In genomic region chr5:31993182-31993961, GRCh38 we compare ENCODE assay signal across 12 cellular contexts.
DNase-seq lines count a peak whose midpoint lies in the region; ATAC-seq, FAIRE-seq and TF ChIP-seq lines count a peak whose summit lies in the region.
"Had no signal": no experiment of that assay in that cellular context is flagged by ENCODE, and none has a peak within 500 bp of the region (broad histone marks: within the 10 kb centered on the region; RNA-seq: fewer than 3 reads in every experiment).

No MANE protein-coding gene starts in this region.

- H3K9ac ChIP-seq in mesenchymal stem cell (ENCODE audit: low read length), result no peak overlapping the region
- no peak overlapping the region for H3K9ac ChIP-seq in colonic mucosa (ENCODE audit: low read depth in 2 of 2, low read length in 2 of 2)

- no peak overlapping the region for H3K18ac ChIP-seq in mesenchymal stem cell (ENCODE audit: low read depth in 1 of 2, low read length in 2 of 2)

- 100% methylated on average over 2 of the region's 6 CpGs for WGBS in mesenchymal stem cell

- peak; percentile 84 for FAIRE-seq in GM12891 (lab: Jason Lieb, UNC)
- FAIRE-seq in RCC 7860 (lab: Jason Lieb, UNC), result peak; percentile 91

- H3K27me3 ChIP-seq in mesenchymal stem cell (ENCODE audit: control insufficient read depth in 1 of 2, insufficient read depth in 1 of 2, low read length in 2 of 2) (peaks cover 0 to 44% of the 10 kb centered on the region in 2 experiments), colonic mucosa (no peaks in the 10 kb centered on the region)

- no peaks in the 10 kb centered on the region for H3K9me3 ChIP-seq in mesenchymal stem cell (ENCODE audit: control insufficient read depth, low read length)
- no peaks in the 10 kb centered on the region for H3K9me3 ChIP-seq in colonic mucosa

- intact Hi-C loops in colonic mucosa (cut with DNase I), result no loop called here

- peak overlapping the region; percentile 98 for H2AK5ac ChIP-seq in mesenchymal stem cell (ENCODE audit: low read length, severe bottlenecking)

- peaks cover 17% of the 10 kb centered on the region for H3K4me1 ChIP-seq in mesenchymal stem cell (ENCODE audit: control insufficient read depth, insufficient read depth, low read depth, low read length)
- H3K4me1 ChIP-seq in colonic mucosa, result no peaks in the 10 kb centered on the region

- DNase-seq in GM12891 (ENCODE audit: insufficient read length, low spot score) (no peak), RCC 7860 (ENCODE audit: low spot score) (peak; percentile 81), mesenchymal stem cell (peak; percentile 22), colonic mucosa (no peak), NCI-H510A (lab: John Stamatoyannopoulos, UW) (no peak), GM19240 (ENCODE audit: insufficient read length, low spot score) (no peak), NOMO-1 (lab: John Stamatoyannopoulos, UW; ENCODE audit: unreplicated experiment in 2 of 2) (no peak)
- DNase-seq: DMS153, NCI-H1105 had no signal

- no peak overlapping the region for H3K4ac ChIP-seq in mesenchymal stem cell (ENCODE audit: low read depth in 1 of 2, low read length in 2 of 2)

- no peak overlapping the region for H2BK12ac ChIP-seq in mesenchymal stem cell (ENCODE audit: low read length in 2 of 2)

- no peaks in the 10 kb centered on the region for H3K79me1 ChIP-seq in mesenchymal stem cell (replicated peaks; ENCODE audit: low read length, poor library complexity, severe bottlenecking)

- no peak overlapping the region for H3K4me2 ChIP-seq in mesenchymal stem cell (ENCODE audit: low read length, poor library complexity, severe bottlenecking)

- no peak overlapping the region for H4K8ac ChIP-seq in mesenchymal stem cell (ENCODE audit: low read length)

- ATAC-seq in HG02588 (IDR thresholded peaks at IDR 0.05; ENCODE audit: unreplicated experiment), result peak; percentile 29
- ATAC-seq: activated T-helper 17 cell treated with anti-CD3 and anti-CD28 coated beads, Interleukin-2, amount 50 U/mL, for 72 hours had no signal

- H2BK120ac ChIP-seq in mesenchymal stem cell (ENCODE audit: low read depth, low read length), result no peak overlapping the region

- H3K27ac ChIP-seq in mesenchymal stem cell (ENCODE audit: low read length, poor library complexity, severe bottlenecking), result peak overlapping the region; percentile 96
- no peak overlapping the region for H3K27ac ChIP-seq in colonic mucosa
- H3K27ac ChIP-seq: epithelial cell of prostate had no signal

- no peak overlapping the region for H3K4me3 ChIP-seq in mesenchymal stem cell (ENCODE audit: insufficient read depth in 1 of 2, low read depth in 1 of 2, low read length in 2 of 2)
- H3K4me3 ChIP-seq in colonic mucosa, result no peak overlapping the region

- H3K36me3 ChIP-seq in mesenchymal stem cell (ENCODE audit: control insufficient read depth in 1 of 2, insufficient read depth in 2 of 2, low read depth in 1 of 2, low read length in 2 of 2), result no peaks in the 10 kb centered on the region
- H3K36me3 ChIP-seq in colonic mucosa, result no peaks in the 10 kb centered on the region

- TF ChIP-seq POLR2A in GM12891 (IDR thresholded peaks at IDR 0.05; ENCODE audit: low read depth, low read length), result no peak

- no peak overlapping the region for H2AFZ ChIP-seq in mesenchymal stem cell (ENCODE audit: low read depth, low read length)

- no peak overlapping the region for H2BK15ac ChIP-seq in mesenchymal stem cell (ENCODE audit: low read depth, poor library complexity, severe bottlenecking)

- no peak overlapping the region for H4K91ac ChIP-seq in mesenchymal stem cell (ENCODE audit: low read length)

- TF ChIP-seq CTCF in colonic mucosa (IDR thresholded peaks at IDR 0.05), result no peak

- H3K14ac ChIP-seq in mesenchymal stem cell (ENCODE audit: low read length in 2 of 2), result no peak overlapping the region

- peak overlapping the region; percentile 91 for H2BK5ac ChIP-seq in mesenchymal stem cell (ENCODE audit: low read depth, low read length, poor library complexity, severe bottlenecking)

- no peak overlapping the region for H3K23ac ChIP-seq in mesenchymal stem cell (ENCODE audit: low read length in 2 of 2)

TF ChIP-seq in GM12891, 5 proteins besides CTCF, POLR2A, EP300 and RAD21:
- TF ChIP-seq POLR2AphosphoS5 (IDR thresholded peaks at IDR 0.05; ENCODE audit: low read depth, low read length), result no peak
- peak; percentile 32 for TF ChIP-seq SPI1 (IDR thresholded peaks at IDR 0.05; ENCODE audit: low read depth, low read length)

Comparison
In these comparisons a context has a peak if more than half of its experiments do, and no peak if none do; other contexts are left out.
1. DNase-seq: peak in RCC 7860 (single experiment) and mesenchymal stem cell (single experiment); none in GM12891 (single experiment), colonic mucosa (single experiment), NCI-H510A (single experiment), GM19240 (single experiment) and NOMO-1 (0 of 2).